13 cellular contexts compared by ENCODE assay signal in genomic region chr15:83199288-83199687, GRCh38. TPM values are rescaled to one million over a fixed set of nuclear protein-coding genes. Genes with fewer than 3 reads are reported as not detected.
DNase-seq lines count a peak whose midpoint lies in the region; ATAC-seq lines count a peak whose summit lies in the region.
"Had no signal": no experiment of that assay in that cellular context is flagged by ENCODE, and none has a peak within 500 bp of the region (broad histone marks: within the 10 kb centered on the region; RNA-seq: fewer than 3 reads in every experiment).

No MANE protein-coding gene starts in this region.

- H3K27me3 Mint-ChIP-seq in activated CD4-positive, alpha-beta memory T cell treated with anti-CD3 and anti-CD28 coated beads for 36 hours: peaks cover 19% of the 10 kb centered on the region
- H3K27me3 Mint-ChIP-seq in activated CD4-positive, alpha-beta memory T cell treated with anti-CD3 and anti-CD28 coated beads, Interleukin-2, amount 10 ng/mL, durations not matched to agents 7 days and 5 days: peaks cover 28% of the 10 kb centered on the region
- peaks cover 0 to 45% (median 17%) of the 10 kb centered on the region in 5 donors for H3K27me3 Mint-ChIP-seq in naive thymus-derived CD4-positive, alpha-beta T cell

- no peaks in the 10 kb centered on the region for H3K27me3 ChIP-seq in naive thymus-derived CD4-positive, alpha-beta T cell (ENCODE audit: control insufficient read depth in 2 of 2, insufficient read depth in 2 of 2, low read length in 2 of 2)
- H3K27me3 ChIP-seq: ascending aorta, suprapubic skin had no signal

- no peak overlapping the region for H3K4me3 ChIP-seq in naive thymus-derived CD4-positive, alpha-beta T cell (ENCODE audit: low read length)
- H3K4me3 ChIP-seq: ascending aorta, suprapubic skin had no signal

- no peak overlapping the region for H3K4me3 Mint-ChIP-seq in activated CD4-positive, alpha-beta memory T cell treated with anti-CD3 and anti-CD28 coated beads for 36 hours
- H3K4me3 Mint-ChIP-seq in activated CD4-positive, alpha-beta memory T cell treated with anti-CD3 and anti-CD28 coated beads, Interleukin-2, amount 10 ng/mL, durations not matched to agents 7 days and 5 days: no peak overlapping the region
- peak overlapping the region in 1 of 10 donors; percentile 14 for H3K4me3 Mint-ChIP-seq in naive thymus-derived CD4-positive, alpha-beta T cell

- H3K4me1 Mint-ChIP-seq in activated CD4-positive, alpha-beta memory T cell treated with anti-CD3 and anti-CD28 coated beads for 36 hours (ENCODE audit: low read depth): peaks cover 18% of the 10 kb centered on the region
- H3K4me1 Mint-ChIP-seq in activated CD4-positive, alpha-beta memory T cell treated with anti-CD3 and anti-CD28 coated beads, Interleukin-2, amount 10 ng/mL, durations not matched to agents 7 days and 5 days: peaks cover 33% of the 10 kb centered on the region
- H3K4me1 Mint-ChIP-seq in naive thymus-derived CD4-positive, alpha-beta T cell: peaks cover 0 to 41% (median 11%) of the 10 kb centered on the region in 7 donors

- no peak overlapping the region for H3K27ac ChIP-seq in naive thymus-derived CD4-positive, alpha-beta T cell (ENCODE audit: low read depth, low read length)
- H3K27ac ChIP-seq: ascending aorta, suprapubic skin had no signal

- H3K4me1 ChIP-seq in naive thymus-derived CD4-positive, alpha-beta T cell (ENCODE audit: control insufficient read depth in 2 of 2, insufficient read depth in 2 of 2, low read length in 2 of 2): no peaks in the 10 kb centered on the region

- CTCF ChIA-PET in activated CD4-positive, alpha-beta memory T cell treated with anti-CD3 and anti-CD28 coated beads for 36 hours (lab: Charles Lee): interaction anchor here (1.0 kb wide), 1 partner anchor 188 kb away, joined by 3 read pairs; no protein-coding TSS in a partner anchor
- CTCF ChIA-PET in activated CD4-positive, alpha-beta memory T cell treated with anti-CD3 and anti-CD28 coated beads, Interleukin-2, amount 10 ng/mL, durations not matched to agents 7 days and 5 days (lab: Charles Lee): no interaction called here
- CTCF ChIA-PET in naive thymus-derived CD4-positive, alpha-beta T cell (lab: Charles Lee): no interaction called here

- no peaks in the 10 kb centered on the region for H3K9me3 ChIP-seq in naive thymus-derived CD4-positive, alpha-beta T cell (ENCODE audit: control insufficient read depth in 2 of 3, low read length in 3 of 3)
- H3K9me3 ChIP-seq: ascending aorta, suprapubic skin had no signal

- intact Hi-C loops in activated CD4-positive, alpha-beta memory T cell treated with anti-CD3 and anti-CD28 coated beads for 36 hours (cut with micrococcal nuclease): loop anchor here (1.0 to 2.0 kb wide), 4 partner anchors 34 to 188 kb away; partner anchors contain the start of genes BTBD1 and C15orf40
- intact Hi-C loops in naive thymus-derived CD4-positive, alpha-beta T cell (cut with micrococcal nuclease): no loop called here

- POLR2A ChIA-PET in activated CD4-positive, alpha-beta memory T cell treated with anti-CD3 and anti-CD28 coated beads for 36 hours (lab: Charles Lee): interaction anchor here (0.6 kb wide), 1 partner anchor 131 kb away, joined by 3 read pairs; no protein-coding TSS in a partner anchor
- POLR2A ChIA-PET in activated CD4-positive, alpha-beta memory T cell treated with anti-CD3 and anti-CD28 coated beads, Interleukin-2, amount 10 ng/mL, durations not matched to agents 7 days and 5 days (lab: Charles Lee): interaction anchor here (0.8 kb wide), 1 partner anchor 35 kb away, joined by 3 read pairs; no protein-coding TSS in a partner anchor
- POLR2A ChIA-PET in naive thymus-derived CD4-positive, alpha-beta T cell (lab: Charles Lee): no interaction called here

- no peaks in the 10 kb centered on the region for H3K36me3 Mint-ChIP-seq in activated CD4-positive, alpha-beta memory T cell treated with anti-CD3 and anti-CD28 coated beads for 36 hours
- H3K36me3 Mint-ChIP-seq in activated CD4-positive, alpha-beta memory T cell treated with anti-CD3 and anti-CD28 coated beads, Interleukin-2, amount 10 ng/mL, durations not matched to agents 7 days and 5 days (ENCODE audit: low read depth): no peaks in the 10 kb centered on the region
- H3K36me3 Mint-ChIP-seq in naive thymus-derived CD4-positive, alpha-beta T cell: peaks cover 0 to 7% (median 0%) of the 10 kb centered on the region in 5 donors

- peak; percentile 75 for ATAC-seq in GM21528 (IDR thresholded peaks at IDR 0.05; ENCODE audit: low FRiP score, unreplicated experiment)
- ATAC-seq in HG03175 (IDR thresholded peaks at IDR 0.05; ENCODE audit: unreplicated experiment): peak; percentile 97
- ATAC-seq in naive thymus-derived CD4-positive, alpha-beta T cell: peak; percentile 54
- ATAC-seq: HepG2 had no signal

- DNase-seq in activated CD4-positive, alpha-beta memory T cell treated with anti-CD3 and anti-CD28 coated beads for 36 hours: peak; percentile 22
- DNase-seq in activated CD4-positive, alpha-beta memory T cell treated with anti-CD3 and anti-CD28 coated beads, Interleukin-2, amount 10 ng/mL, durations not matched to agents 7 days and 5 days: no peak
- no peak for DNase-seq in naive thymus-derived CD4-positive, alpha-beta T cell
- no peak for DNase-seq in NCI-H146 (lab: John Stamatoyannopoulos, UW)
- DNase-seq in anterior cingulate cortex (lab: John Stamatoyannopoulos, UW): no peak
- DNase-seq in NCI-H1105 (lab: John Stamatoyannopoulos, UW): no peak
- DNase-seq: NCI-H526, T1000 had no signal

- H3K27ac Mint-ChIP-seq in activated CD4-positive, alpha-beta memory T cell treated with anti-CD3 and anti-CD28 coated beads for 36 hours: no peak overlapping the region
- H3K27ac Mint-ChIP-seq in activated CD4-positive, alpha-beta memory T cell treated with anti-CD3 and anti-CD28 coated beads, Interleukin-2, amount 10 ng/mL, durations not matched to agents 7 days and 5 days: no peak overlapping the region
- H3K27ac Mint-ChIP-seq in naive thymus-derived CD4-positive, alpha-beta T cell: peak overlapping the region in 2 of 9 donors; percentile 25 to 58

- H3K36me3 ChIP-seq in naive thymus-derived CD4-positive, alpha-beta T cell (ENCODE audit: control insufficient read depth in 2 of 3, insufficient read depth in 3 of 3, low read length in 3 of 3): no peaks in the 10 kb centered on the region
- H3K36me3 ChIP-seq: ascending aorta, suprapubic skin had no signal

- no peaks in the 10 kb centered on the region for H3K9me3 Mint-ChIP-seq in activated CD4-positive, alpha-beta memory T cell treated with anti-CD3 and anti-CD28 coated beads for 36 hours
- no peaks in the 10 kb centered on the region for H3K9me3 Mint-ChIP-seq in activated CD4-positive, alpha-beta memory T cell treated with anti-CD3 and anti-CD28 coated beads, Interleukin-2, amount 10 ng/mL, durations not matched to agents 7 days and 5 days
- H3K9me3 Mint-ChIP-seq in naive thymus-derived CD4-positive, alpha-beta T cell: no peaks in the 10 kb centered on the region

RNA-seq across cellular contexts. Expression of gene HDGFL3, which starts 8.3 kb away (rescaled TPM):
- 1 to 10 TPM; 7.1 to 8.0 TPM for total RNA-seq in activated CD4-positive, alpha-beta memory T cell treated with anti-CD3 and anti-CD28 coated beads for 36 hours
- 10 to 100 TPM; 20.5 to 23.3 TPM for total RNA-seq in activated CD4-positive, alpha-beta memory T cell treated with anti-CD3 and anti-CD28 coated beads, Interleukin-2, amount 10 ng/mL, durations not matched to agents 7 days and 5 days
- 10 to 100 TPM in 2 of 5 experiments, 1 to 10 TPM in 3; 2.1 to 50.1 (median 3.6) TPM for total RNA-seq in naive thymus-derived CD4-positive, alpha-beta T cell
- 1 to 10 TPM; 3.4 to 9.4 TPM for polyA plus RNA-seq in naive thymus-derived CD4-positive, alpha-beta T cell
